In genomic region chr2:226678422-226678821, GRCh38 we compare ENCODE assay signal across 17 cellular contexts.
DNase-seq lines count a peak whose midpoint lies in the region; ATAC-seq, FAIRE-seq and TF ChIP-seq lines count a peak whose summit lies in the region.
"Had no signal": no experiment of that assay in that cellular context is flagged by ENCODE, and none has a peak within 500 bp of the region (broad histone marks: within the 10 kb centered on the region; RNA-seq: fewer than 3 reads in every experiment).

No MANE protein-coding gene starts in this region.

- peak overlapping the region; percentile 47 for H3K27ac ChIP-seq in left ventricle myocardium inferior (replicated peaks)
- peak overlapping the region in 1 of 2 donors; percentile 30 for H3K27ac ChIP-seq in small intestine (ENCODE audit: low read depth in 1 of 2, low read length in 1 of 2)
- no peak overlapping the region for H3K27ac ChIP-seq in body of pancreas
- H3K27ac ChIP-seq: KMS-11 had no signal

- H3K4me3 Mint-ChIP-seq in stimulated activated naive CD8-positive, alpha-beta T cell treated with anti-CD3 and anti-CD28 coated beads, Interleukin-15, amount 100 ng/mL, for 72 hours: no peak overlapping the region
- H3K4me3 Mint-ChIP-seq: CD8-positive, alpha-beta T cell had no signal

- H3K27me3 Mint-ChIP-seq in stimulated activated naive CD8-positive, alpha-beta T cell treated with anti-CD3 and anti-CD28 coated beads, Interleukin-15, amount 100 ng/mL, for 72 hours: peaks cover 15% of the 10 kb centered on the region

- H3K9me3 ChIP-seq in left ventricle myocardium inferior (replicated peaks) (no peaks in the 10 kb centered on the region), small intestine (ENCODE audit: control insufficient read depth, low read depth) (no peaks in the 10 kb centered on the region), body of pancreas (no peaks in the 10 kb centered on the region)

- DNase-seq in G401 (ENCODE audit: low spot score) (peak; percentile 37), NCI-H69 (lab: John Stamatoyannopoulos, UW) (peak; percentile 16), left ventricle myocardium inferior (peak; percentile 16), small intestine (peak; percentile 96), body of pancreas (no peak)
- DNase-seq in stimulated activated CD8-positive, alpha-beta memory T cell treated with anti-CD3 and anti-CD28 coated beads, Interleukin-4, amount 100 ng/mL, for 48 hours: no peak
- DNase-seq in stimulated activated naive CD8-positive, alpha-beta T cell treated with anti-CD3 and anti-CD28 coated beads, Interleukin-15, amount 100 ng/mL, for 72 hours: no peak
- DNase-seq: CD8-positive, alpha-beta T cell; DMS79 treated with DMSO at 0.1 percent for 48 hours; NCI-H146; NCI-H510A treated with DMSO at 0.1 percent for 48 hours; SHP77 had no signal

- H3K4me1 Mint-ChIP-seq in stimulated activated naive CD8-positive, alpha-beta T cell treated with anti-CD3 and anti-CD28 coated beads, Interleukin-15, amount 100 ng/mL, for 72 hours: peaks cover 1% of the 10 kb centered on the region

- no peak for TF ChIP-seq POLR2A in body of pancreas (IDR thresholded peaks at IDR 0.05)

- in situ Hi-C loops in G401 (cut with HindIII; ENCODE audit: low sequenced_read_pairs): no loop called here

- H3K4me3 ChIP-seq in left ventricle myocardium inferior (no peak overlapping the region), small intestine (ENCODE audit: low read depth in 1 of 2, low read length in 2 of 2) (no peak overlapping the region), body of pancreas (no peak overlapping the region)
- H3K4me3 ChIP-seq: GM12878 had no signal

- intact Hi-C loops in left ventricle myocardium inferior (cut with micrococcal nuclease): no loop called here
- intact Hi-C loops in body of pancreas (cut with DNase I): no loop called here

- ATAC-seq in stimulated activated naive CD8-positive, alpha-beta T cell treated with anti-CD3 and anti-CD28 coated beads, Interleukin-15, amount 100 ng/mL, for 72 hours: no peak
- ATAC-seq in body of pancreas: no peak
- ATAC-seq: CD8-positive, alpha-beta T cell; GM12878; Panc1 had no signal

- H3K4me1 ChIP-seq in left ventricle myocardium inferior (peaks cover 24% of the 10 kb centered on the region), small intestine (ENCODE audit: control insufficient read depth in 2 of 2, insufficient read depth in 1 of 2, low read depth in 1 of 2, low read length in 1 of 2) (peaks cover 0 to 12% of the 10 kb centered on the region in 2 donors), body of pancreas (no peaks in the 10 kb centered on the region)

- no peaks in the 10 kb centered on the region for H3K36me3 ChIP-seq in left ventricle myocardium inferior
- no peaks in the 10 kb centered on the region for H3K36me3 ChIP-seq in small intestine (ENCODE audit: control insufficient read depth in 2 of 2, insufficient read depth in 2 of 2, low read length in 2 of 2)
- H3K36me3 ChIP-seq in body of pancreas (replicated peaks in 1 of 2; ENCODE audit: insufficient read depth in 1 of 2, low read depth in 2 of 2): no peaks in the 10 kb centered on the region

- H3K27ac Mint-ChIP-seq in stimulated activated naive CD8-positive, alpha-beta T cell treated with anti-CD3 and anti-CD28 coated beads, Interleukin-15, amount 100 ng/mL, for 72 hours: peak overlapping the region in 1 of 2 donors; percentile 38
- H3K27ac Mint-ChIP-seq: CD8-positive, alpha-beta T cell had no signal

- 8 to 52% (median 45%) methylated on average over 4 of the region's 4 CpGs for WGBS in small intestine, 3 donors
- WGBS in body of pancreas, 2 donors: 65 to 72% methylated on average over 4 of the region's 4 CpGs

- H3K9me3 Mint-ChIP-seq in stimulated activated naive CD8-positive, alpha-beta T cell treated with anti-CD3 and anti-CD28 coated beads, Interleukin-15, amount 100 ng/mL, for 72 hours: peaks cover 0 to 2% of the 10 kb centered on the region in 2 donors
- H3K9me3 Mint-ChIP-seq: CD8-positive, alpha-beta T cell had no signal

- TF ChIP-seq CTCF in left ventricle myocardium inferior (IDR thresholded peaks at IDR 0.05; ENCODE audit: borderline replicate concordance): no peak
- TF ChIP-seq CTCF in body of pancreas (IDR thresholded peaks at IDR 0.05): no peak

- no peak for FAIRE-seq in small intestine (lab: Jason Lieb, UNC)
- FAIRE-seq: D721Med, G401.6, GM12878 had no signal

- H3K27me3 ChIP-seq in left ventricle myocardium inferior (ENCODE audit: low read depth): no peaks in the 10 kb centered on the region
- H3K27me3 ChIP-seq in small intestine (ENCODE audit: control insufficient read depth in 2 of 2, insufficient read depth in 2 of 2, low read length in 2 of 2): no peaks in the 10 kb centered on the region
- no peaks in the 10 kb centered on the region for H3K27me3 ChIP-seq in body of pancreas

Comparison
In these comparisons a context has a peak if more than half of its experiments do, and no peak if none do; other contexts are left out.
1. DNase-seq: peak in G401 (single experiment), NCI-H69 (single experiment), left ventricle myocardium inferior (single experiment) and small intestine (single experiment); none in stimulated activated CD8-positive, alpha-beta memory T cell treated with anti-CD3 and anti-CD28 coated beads, Interleukin-4, amount 100 ng/mL, for 48 hours (single experiment), stimulated activated naive CD8-positive, alpha-beta T cell treated with anti-CD3 and anti-CD28 coated beads, Interleukin-15, amount 100 ng/mL, for 72 hours (0 of 2) and body of pancreas (0 of 4).